9 cellular contexts compared by ENCODE assay signal in genomic region chrX:132958086-132958703, GRCh38. TPM values are rescaled to one million over a fixed set of nuclear protein-coding genes. Genes with fewer than 3 reads are reported as not detected.
DNase-seq lines count a peak whose midpoint lies in the region; ATAC-seq and TF ChIP-seq lines count a peak whose summit lies in the region.
"Had no signal": no experiment of that assay in that cellular context is flagged by ENCODE, and none has a peak within 500 bp of the region (broad histone marks: within the 10 kb centered on the region; RNA-seq: fewer than 3 reads in every experiment).

TSS of gene HS6ST2 (minus strand) at chrX:132958629.

- TF ChIP-seq POLR2A in Peyer's patch (IDR thresholded peaks at IDR 0.05) (no peak), esophagus muscularis mucosa (IDR thresholded peaks at IDR 0.05; ENCODE audit: low read depth) (no peak)

- H3K36me3 ChIP-seq in Peyer's patch (no peaks in the 10 kb centered on the region), esophagus muscularis mucosa (no peaks in the 10 kb centered on the region), parathyroid adenoma (ENCODE audit: control insufficient read depth, insufficient read depth, low read length) (no peaks in the 10 kb centered on the region)

- 28% methylated on average over 55 of the region's 63 CpGs for WGBS in esophagus muscularis mucosa

- TF ChIP-seq EP300 in esophagus muscularis mucosa (IDR thresholded peaks at IDR 0.05) = no peak

- peak within 1 kb of the TSS in 3 of 4 donors; percentile 32 to 45 (median 44) for H3K4me3 ChIP-seq in Peyer's patch
- H3K4me3 ChIP-seq in esophagus muscularis mucosa = peak within 1 kb of the TSS; percentile 52 to 61 (median 54)
- H3K4me3 ChIP-seq in parathyroid adenoma (ENCODE audit: low read depth, low read length) = peak within 1 kb of the TSS; percentile 27

- no peak for ATAC-seq in GM18909 (IDR thresholded peaks at IDR 0.05; ENCODE audit: poor library complexity, unreplicated experiment)
- no peak for ATAC-seq in HG03045 (IDR thresholded peaks at IDR 0.05; ENCODE audit: unreplicated experiment)

- DNase-seq in Daoy (ENCODE audit: low read depth) (peak; percentile 37), Peyer's patch (no peak), esophagus muscularis mucosa (ENCODE audit: extremely low spot score) (no peak), COLO829 (ENCODE audit: low spot score) (no peak), NCI-H1092 (lab: John Stamatoyannopoulos, UW) (no peak)
- DNase-seq: occipital lobe had no signal

- no peaks in the 10 kb centered on the region for H3K4me1 ChIP-seq in Peyer's patch
- peaks cover 10 to 33% (median 26%) of the 10 kb centered on the region in 4 donors for H3K4me1 ChIP-seq in esophagus muscularis mucosa
- no peaks in the 10 kb centered on the region for H3K4me1 ChIP-seq in parathyroid adenoma

- TF ChIP-seq CTCF in Peyer's patch (IDR thresholded peaks at IDR 0.05) = no peak
- no peak for TF ChIP-seq CTCF in esophagus muscularis mucosa (IDR thresholded peaks at IDR 0.05)
- no peak for TF ChIP-seq CTCF in parathyroid adenoma (IDR thresholded peaks at IDR 0.05)

- H3K79me2 ChIP-seq in parathyroid adenoma = no peaks in the 10 kb centered on the region

- intact Hi-C loops in esophagus muscularis mucosa (cut with DNase I) = no loop called here

- H3K9ac ChIP-seq in parathyroid adenoma = no peak within 1 kb of the TSS

- H3K27ac ChIP-seq in Peyer's patch (no peak within 1 kb of the TSS), esophagus muscularis mucosa (replicated peaks in 1 of 4) (no peak within 1 kb of the TSS), parathyroid adenoma (no peak within 1 kb of the TSS)

- peak within 1 kb of the TSS; percentile 44 for H3K4me2 ChIP-seq in parathyroid adenoma (ENCODE audit: low read length)

- H3K27me3 ChIP-seq in Peyer's patch (no peaks in the 10 kb centered on the region), esophagus muscularis mucosa (peaks cover 0 to 41% (median 11%) of the 10 kb centered on the region in 4 donors), parathyroid adenoma (ENCODE audit: control insufficient read depth, insufficient read depth, low read length) (no peaks in the 10 kb centered on the region)

- H2AFZ ChIP-seq in parathyroid adenoma = peak within 1 kb of the TSS; percentile 1

- no peaks in the 10 kb centered on the region for H3K9me3 ChIP-seq in Peyer's patch
- no peaks in the 10 kb centered on the region for H3K9me3 ChIP-seq in esophagus muscularis mucosa
- no peaks in the 10 kb centered on the region for H3K9me3 ChIP-seq in parathyroid adenoma (ENCODE audit: control insufficient read depth, low read length)

RNA-seq across cellular contexts. Expression of gene HS6ST2, which starts in this region (rescaled TPM):
- total RNA-seq in Daoy (2014; rRNA removed; shearing (Covaris generic)) = 10.1 and 12.9 TPM in 2 replicates
- total RNA-seq in Peyer's patch (not detected), esophagus muscularis mucosa (under 1 TPM in 2 of 4 donors, not detected in 2; 0.29 to 0.99 TPM)
